Comparison of ENCODE assay signal across 20 cellular contexts in genomic region chr1:156639601-156640101, GRCh38. TPM values are rescaled to one million over a fixed set of nuclear protein-coding genes. Genes with fewer than 3 reads are reported as not detected.
DNase-seq lines count a peak whose midpoint lies in the region; ATAC-seq, FAIRE-seq and TF ChIP-seq lines count a peak whose summit lies in the region.
"Had no signal": no experiment of that assay in that cellular context is flagged by ENCODE, and none has a peak within 500 bp of the region (broad histone marks: within the 10 kb centered on the region; RNA-seq: fewer than 3 reads in every experiment).

No MANE protein-coding gene starts in this region.

- WGBS in A549 (ENCODE audit: missing lambda C conversion rate): 69% methylated on average over 6 of the region's 6 CpGs
- 69% methylated on average over 6 of the region's 6 CpGs for WGBS in aorta, 2 donors

- ATAC-seq in A549 (peak; percentile 31 to 43; a peak in 4 of 6 replicates), HCT116 (peak; percentile 52), RWPE2 (ENCODE audit: low read depth) (peak; percentile 36; the same call in 1 of the 3 replicates), GM18907 (IDR thresholded peaks at IDR 0.05; ENCODE audit: unreplicated experiment) (no peak), GM18909 (IDR thresholded peaks at IDR 0.05; ENCODE audit: poor library complexity, unreplicated experiment) (no peak), aorta (ENCODE audit: low FRiP score) (no peak)
- ATAC-seq: sciatic nerve had no signal

- CTCF ChIA-PET in A549 (lab: Yijun Ruan, JAX) (interaction anchor here (0.9 to 17.8 kb wide), 6 partner anchors 10 to 220 kb away, joined by 3 to 323 read pairs (median 6); partner anchors contain the start of gene HAPLN2), HCT116 (lab: Charles Lee) (interaction anchor here (5.9 kb wide), 1 partner anchor 11 kb away, joined by 33 read pairs; no protein-coding TSS in a partner anchor)

- FAIRE-seq in A549 (lab: Jason Lieb, UNC): no peak

- no peak overlapping the region for H2AFZ ChIP-seq in HCT116 (ENCODE audit: low read depth, low read length, poor library complexity, severe bottlenecking)

- no peaks in the 10 kb centered on the region for H4K20me1 ChIP-seq in HCT116 (ENCODE audit: insufficient read depth)

- RAD21 ChIA-PET in HCT116 (lab: Charles Lee; ENCODE audit: low non-redundant PET in 1 of 2, low total read pairs in 2 of 2, uncharacterized antibody in 2 of 2, unreplicated experiment in 2 of 2): no interaction called here

- H3K27ac ChIP-seq in A549: no peak overlapping the region
- H3K27ac ChIP-seq in HCT116 (ENCODE audit: low read depth, low read length): no peak overlapping the region
- no peak overlapping the region for H3K27ac ChIP-seq in RWPE2 (ENCODE audit: poor library complexity, severe bottlenecking)
- no peak overlapping the region for H3K27ac ChIP-seq in aorta (ENCODE audit: low read depth in 1 of 2, low read length in 2 of 2)
- H3K27ac ChIP-seq: tibial nerve had no signal

- TF ChIP-seq CTCF in A549 (IDR thresholded peaks at IDR 0.05) (no peak), HCT116 (IDR thresholded peaks at IDR 0.05 in 2 of 3, conservative IDR thresholded peaks at IDR 0.05 in 1 of 3; ENCODE audit: borderline replicate concordance in 1 of 3, insufficient read depth in 1 of 3, low read depth in 2 of 3, low read length in 2 of 3) (no peak), RWPE2 (IDR thresholded peaks at IDR 0.05; ENCODE audit: poor library complexity, severe bottlenecking) (no peak)

- no TSS peak for BruUV-seq in HCT116 (replicated peaks; lab: Mats Ljungman, UMichigan)

- H3K9me3 ChIP-seq in A549: no peaks in the 10 kb centered on the region
- no peaks in the 10 kb centered on the region for H3K9me3 ChIP-seq in HCT116 (ENCODE audit: control insufficient read depth in 1 of 2, insufficient read depth in 1 of 2, low read depth in 1 of 2, low read length in 2 of 2)
- no peaks in the 10 kb centered on the region for H3K9me3 ChIP-seq in RWPE2 (ENCODE audit: severe bottlenecking)
- no peaks in the 10 kb centered on the region for H3K9me3 ChIP-seq in aorta (ENCODE audit: control insufficient read depth, low read length)
- H3K9me3 ChIP-seq: tibial nerve had no signal

- TF ChIP-seq EP300 in A549 (IDR thresholded peaks at IDR 0.05): no peak

- TF ChIP-seq POLR2A in A549 (IDR thresholded peaks at IDR 0.05; ENCODE audit: low read length): no peak
- TF ChIP-seq POLR2A in HCT116 (IDR thresholded peaks at IDR 0.05; ENCODE audit: borderline replicate concordance, extremely low read depth, insufficient read depth, insufficient read length): no peak

- TF ChIP-seq RAD21 in A549 (conservative IDR thresholded peaks at IDR 0.05 in 1 of 2, IDR thresholded peaks at IDR 0.05 in 1 of 2) (no peak), HCT116 (IDR thresholded peaks at IDR 0.05; ENCODE audit: low read depth) (no peak)

- DNase-seq in A549 (ENCODE audit: low read depth in 1 of 2, low spot score in 1 of 2): no peak
- no peak for DNase-seq in HCT116 (ENCODE audit: low read depth, low spot score)
- no peak for DNase-seq in RWPE2 (ENCODE audit: low spot score)
- DNase-seq in islet precursor cell: peak; percentile 97
- DNase-seq in aorta: no peak
- no peak for DNase-seq in SKM-1 treated with dmso at 0.1 percent for 144 hours (lab: John Stamatoyannopoulos, UW; ENCODE audit: unreplicated experiment)
- DNase-seq: activated CD4-positive, alpha-beta T cell treated with anti-CD3 and anti-CD28 coated beads, Interleukin-2, amount 10 ng/mL, durations not matched to agents 24 days and 14 days; activated naive CD8-positive, alpha-beta T cell treated with anti-CD3 and anti-CD28 coated beads for 36 hours; Calu3; IMR-90; NCI-H1417 treated with DMSO at 0.1 percent for 48 hours; NCI-H510A treated with DMSO at 0.1 percent for 48 hours; RPMI8226; stimulated activated CD4-positive, alpha-beta T cell treated with anti-CD3 and anti-CD28 coated beads, Interleukin-4, amount 100 ng/mL, for 1 hour had no signal

- no peaks in the 10 kb centered on the region for H3K9me2 ChIP-seq in HCT116 (ENCODE audit: insufficient read depth)

- POLR2A ChIA-PET in A549 (lab: Yijun Ruan, JAX): interaction anchor here (1.1 kb wide), 1 partner anchor 22 kb away, joined by 3 read pairs; no protein-coding TSS in a partner anchor
- POLR2A ChIA-PET in HCT116 (lab: Charles Lee): no interaction called here

- intact Hi-C loops in HCT116 (cut with micrococcal nuclease) (no loop called here), aorta (cut with DNase I) (no loop called here)

- no peaks in the 10 kb centered on the region for H3K27me3 ChIP-seq in HCT116 (ENCODE audit: insufficient read depth, low read length)
- peaks cover 87% of the 10 kb centered on the region for H3K27me3 ChIP-seq in RWPE2 (ENCODE audit: insufficient read depth, poor library complexity, severe bottlenecking)
- H3K27me3 ChIP-seq in aorta (ENCODE audit: control insufficient read depth in 1 of 2, insufficient read depth in 2 of 2, low read length in 1 of 2): no peaks in the 10 kb centered on the region

- H3K4me2 ChIP-seq in A549 (no peak overlapping the region), HCT116 (ENCODE audit: low read length) (no peak overlapping the region; the same call in 1 of the 2 replicates)

- H3K36me3 ChIP-seq in HCT116 (ENCODE audit: control insufficient read depth in 1 of 2, insufficient read depth in 2 of 2, low read length in 2 of 2) (peaks cover 14 to 22% of the 10 kb centered on the region in 2 experiments), RWPE2 (ENCODE audit: low read depth) (no peaks in the 10 kb centered on the region), aorta (ENCODE audit: control insufficient read depth in 1 of 2, insufficient read depth in 2 of 2, low read length in 1 of 2) (no peaks in the 10 kb centered on the region)
- H3K36me3 ChIP-seq: tibial nerve had no signal

- H3K9ac ChIP-seq in HCT116 (ENCODE audit: low read length): no peak overlapping the region

- H3K4me3 ChIP-seq in A549 (no peak overlapping the region), HCT116 (replicated peaks in 1 of 2; ENCODE audit: low read depth in 1 of 2, low read length in 2 of 2) (no peak overlapping the region), RWPE2 (ENCODE audit: severe bottlenecking) (no peak overlapping the region), aorta (ENCODE audit: low read length in 2 of 2) (no peak overlapping the region)
- H3K4me3 ChIP-seq: lung, tibial nerve had no signal

- H3K4me1 ChIP-seq in A549: no peaks in the 10 kb centered on the region
- peaks cover 8 to 27% of the 10 kb centered on the region in 2 experiments; a peak in 3 of 4 replicates for H3K4me1 ChIP-seq in HCT116 (ENCODE audit: control insufficient read depth in 1 of 2, insufficient read depth in 2 of 2, low read length in 2 of 2)
- no peaks in the 10 kb centered on the region for H3K4me1 ChIP-seq in RWPE2 (ENCODE audit: insufficient read depth, poor library complexity, severe bottlenecking)
- no peaks in the 10 kb centered on the region for H3K4me1 ChIP-seq in aorta (ENCODE audit: control insufficient read depth in 1 of 2, insufficient read depth in 2 of 2, low read length in 2 of 2)

- H3K79me2 ChIP-seq in HCT116 (ENCODE audit: insufficient read depth, low read length): no peaks in the 10 kb centered on the region

RNA-seq across cellular contexts. Expression of gene BCAN, which starts 2.3 kb away (rescaled TPM):
- polyA plus RNA-seq in A549 (2011; rRNA removed) (0.12 TPM in 1 of 2 replicates, not detected in the other), A549 (2017; fragmentation: RNase III; extraction: RNeasy Plus Mini Kit Qiagen cat#74134 plus additional on column Dnase treatment) (not detected in 3 replicates), aorta (under 1 TPM in 1 of 2 donors, not detected in 1; 0.95 TPM)
- polyA plus RNA-seq in A549 (2012; cell fraction: cytosol; rRNA removed): 0.03 TPM in 1 of 2 replicates, not detected in the other
- 0.07 and 0.18 TPM in 2 replicates for polyA plus RNA-seq in A549 (2012; cell fraction: nucleus; rRNA removed)
- polyA minus RNA-seq in A549 (2011; rRNA and poly(A)+ RNA removed): not detected in 2 replicates
- total RNA-seq in HCT116 (2021; ENCODE audit: unreplicated experiment) (not detected), aorta (under 1 TPM in 1 of 2 donors, not detected in 1; 0.36 TPM)
- polyA plus RNA-seq in HCT116 (2012): 0.23 and 0.26 TPM in 2 replicates
- total RNA-seq: activated CD4-positive, alpha-beta T cell treated with anti-CD3 and anti-CD28 coated beads, Interleukin-2, amount 10 ng/mL, durations not matched to agents 24 days and 14 days; activated naive CD8-positive, alpha-beta T cell treated with anti-CD3 and anti-CD28 coated beads for 36 hours; Calu3; IMR-90; tibial nerve had no signal
- polyA plus RNA-seq: neural cell had no signal

RNA-seq across cellular contexts. Expression of gene HAPLN2, which starts 20.4 kb away (rescaled TPM):
- polyA plus RNA-seq in A549 (2011; rRNA removed): 0.11 and 0.23 TPM in 2 replicates
- polyA plus RNA-seq in A549 (2012; cell fraction: cytosol; rRNA removed): 0.08 and 0.09 TPM in 2 replicates
- 1.4 and 1.8 TPM in 2 replicates for polyA plus RNA-seq in A549 (2012; cell fraction: nucleus; rRNA removed)
- polyA plus RNA-seq in A549 (2017; fragmentation: RNase III; extraction: RNeasy Plus Mini Kit Qiagen cat#74134 plus additional on column Dnase treatment): 0.10 to 0.16 TPM (median 0.13 TPM) in 3 replicates
- not detected in 2 replicates for polyA minus RNA-seq in A549 (2011; rRNA and poly(A)+ RNA removed)
- total RNA-seq in HCT116 (2021; ENCODE audit: unreplicated experiment): 0.54 TPM
- 0.47 and 0.60 TPM in 2 replicates for polyA plus RNA-seq in HCT116 (2012)
- total RNA-seq in aorta: under 1 TPM; 0.39 to 0.94 TPM
- under 1 TPM in 1 of 2 donors, not detected in 1; 0.13 TPM for polyA plus RNA-seq in aorta
- total RNA-seq: activated CD4-positive, alpha-beta T cell treated with anti-CD3 and anti-CD28 coated beads, Interleukin-2, amount 10 ng/mL, durations not matched to agents 24 days and 14 days; activated naive CD8-positive, alpha-beta T cell treated with anti-CD3 and anti-CD28 coated beads for 36 hours; Calu3; IMR-90 had no signal
- polyA plus RNA-seq: IMR-90 had no signal

RNA-seq across cellular contexts. Expression of gene NES, which starts 37.6 kb away (rescaled TPM):
- 0.57 and 0.65 TPM in 2 replicates for polyA plus RNA-seq in A549 (2011; rRNA removed)
- 0.34 and 0.39 TPM in 2 replicates for polyA plus RNA-seq in A549 (2012; cell fraction: cytosol; rRNA removed)
- 2.5 and 2.7 TPM in 2 replicates for polyA plus RNA-seq in A549 (2012; cell fraction: nucleus; rRNA removed)
- 2.1 to 2.8 TPM (median 2.1 TPM) in 3 replicates for polyA plus RNA-seq in A549 (2017; fragmentation: RNase III; extraction: RNeasy Plus Mini Kit Qiagen cat#74134 plus additional on column Dnase treatment)
- 0.45 and 0.54 TPM in 2 replicates for polyA minus RNA-seq in A549 (2011; rRNA and poly(A)+ RNA removed)
- 8.4 TPM for total RNA-seq in HCT116 (2021; ENCODE audit: unreplicated experiment)
- 3.6 and 5.2 TPM in 2 replicates for polyA plus RNA-seq in HCT116 (2012)
- total RNA-seq in aorta: 10 to 100 TPM; 47.9 to 57.2 TPM
- 1 to 10 TPM; 5.5 to 8.0 TPM for polyA plus RNA-seq in aorta

RNA-seq across cellular contexts. Expression of gene GPATCH4, which starts 38.4 kb away (rescaled TPM):
- 68.1 and 76.1 TPM in 2 replicates for polyA plus RNA-seq in A549 (2011; rRNA removed)
- polyA plus RNA-seq in A549 (2012; cell fraction: cytosol; rRNA removed): 40.7 and 41.4 TPM in 2 replicates
- polyA plus RNA-seq in A549 (2012; cell fraction: nucleus; rRNA removed): 23.6 and 28.2 TPM in 2 replicates
- 85.2 to 94.7 TPM (median 85.3 TPM) in 3 replicates for polyA plus RNA-seq in A549 (2017; fragmentation: RNase III; extraction: RNeasy Plus Mini Kit Qiagen cat#74134 plus additional on column Dnase treatment)
- polyA minus RNA-seq in A549 (2011; rRNA and poly(A)+ RNA removed): 64.1 and 79.6 TPM in 2 replicates
- 39.4 TPM for total RNA-seq in HCT116 (2021; ENCODE audit: unreplicated experiment)
- 24.9 and 33.0 TPM in 2 replicates for polyA plus RNA-seq in HCT116 (2012)
- 10 to 100 TPM; 15.6 to 24.0 TPM for total RNA-seq in aorta
- polyA plus RNA-seq in aorta: 10 to 100 TPM; 12.2 to 22.4 TPM

RNA-seq across cellular contexts. Expression of gene NAXE, which starts 48.1 kb away (rescaled TPM):
- polyA plus RNA-seq in A549 (2011; rRNA removed) (81.4 and 109 TPM in 2 replicates), A549 (2017; fragmentation: RNase III; extraction: RNeasy Plus Mini Kit Qiagen cat#74134 plus additional on column Dnase treatment) (108 to 119 TPM (median 116 TPM) in 3 replicates), aorta (10 to 100 TPM; 67.7 to 69.4 TPM)
- 179 and 191 TPM in 2 replicates for polyA plus RNA-seq in A549 (2012; cell fraction: cytosol; rRNA removed)
- polyA plus RNA-seq in A549 (2012; cell fraction: nucleus; rRNA removed): 129 and 136 TPM in 2 replicates
- 115 and 124 TPM in 2 replicates for polyA minus RNA-seq in A549 (2011; rRNA and poly(A)+ RNA removed)
- total RNA-seq in HCT116 (2021; ENCODE audit: unreplicated experiment) (139 TPM), aorta (10 to 100 TPM; 41.5 to 46.0 TPM)
- polyA plus RNA-seq in HCT116 (2012): 130 and 140 TPM in 2 replicates

Comparison
In these comparisons a context has a peak if more than half of its experiments do, and no peak if none do; other contexts are left out.
1. ATAC-seq: peak in A549 (2 of 2), HCT116 (single experiment) and RWPE2 (single experiment); none in GM18907 (single experiment), GM18909 (single experiment) and aorta (single experiment).
2. Of the 6 proteins assayed by ChIP-seq in both A549 and HCT116: peak only in A549: none; only in HCT116: MAX; in both: none; in neither: 5.